Comparison of ENCODE assay signal across 1 cellular context in genomic region chr4:2389691-2390090, GRCh38.
TF ChIP-seq lines count a peak whose summit lies in the region.

No MANE protein-coding gene starts in this region.

TF ChIP-seq in H1, 55 proteins besides CTCF, POLR2A, EP300 and RAD21:
- no peak for TF ChIP-seq BRCA1 (IDR thresholded peaks at IDR 0.05; ENCODE audit: low read depth, low read length)
